In the genomic region with DNA sequence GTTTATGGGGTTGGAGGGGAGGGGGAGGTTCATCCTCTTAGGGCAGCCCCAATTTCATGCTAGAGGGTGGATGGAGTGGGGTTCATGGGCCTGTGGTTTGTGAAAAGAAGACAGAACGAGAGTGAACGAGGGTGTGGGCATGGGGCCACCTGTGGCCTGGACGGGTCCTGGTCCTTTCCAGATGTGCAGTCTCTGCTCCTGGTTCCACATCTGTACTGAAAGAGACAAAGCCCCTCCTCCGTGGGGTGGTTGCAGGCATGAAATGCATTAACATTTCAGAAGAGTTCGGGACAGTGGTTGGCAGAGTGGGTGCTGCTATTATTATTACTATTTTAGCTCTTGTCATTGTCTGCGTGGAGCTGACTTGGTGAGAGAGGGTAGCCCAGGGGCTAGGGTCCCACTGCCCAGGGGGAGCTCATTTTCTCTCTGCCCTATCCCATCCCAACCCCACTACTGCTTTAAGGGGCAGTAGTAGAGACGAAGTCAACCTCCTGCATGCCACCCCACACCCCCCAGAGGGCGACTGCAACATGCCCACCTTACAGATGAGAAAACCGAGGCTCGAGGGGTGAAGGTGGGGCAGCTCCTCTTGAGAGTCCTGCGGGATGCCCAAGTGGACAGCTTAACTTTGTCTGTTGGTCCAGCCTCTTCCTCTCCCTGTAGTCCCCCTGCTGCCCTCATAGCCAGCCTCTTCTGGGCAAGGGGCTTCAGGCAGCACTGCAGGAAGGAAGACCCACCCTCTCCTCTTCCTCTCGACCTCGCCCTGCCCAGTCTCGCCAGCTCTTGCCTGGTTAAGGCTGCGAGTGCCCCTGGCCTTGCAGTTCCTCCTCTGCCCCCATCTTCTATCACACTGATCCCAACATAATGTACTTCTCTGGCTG, we compare ENCODE assay signal across 26 cellular contexts. TPM values are rescaled to one million over a fixed set of nuclear protein-coding genes. Genes with fewer than 3 reads are reported as not detected.
DNase-seq lines count a peak whose midpoint lies in the region; ATAC-seq lines count a peak whose summit lies in the region.
"Had no signal": no experiment of that assay in that cellular context is flagged by ENCODE, and none has a peak within 500 bp of the region (broad histone marks: within the 10 kb centered on the region; RNA-seq: fewer than 3 reads in every experiment).

No MANE protein-coding gene starts in this region.

- peaks cover 0 to 39% (median 0%) of the 10 kb centered on the region in 3 experiments for H3K27me3 ChIP-seq in neuronal stem cell (ENCODE audit: control insufficient read depth in 3 of 3, insufficient read depth in 3 of 3, low read depth in 1 of 3, low read length in 3 of 3)
- H3K27me3 ChIP-seq: BLaER1 treated with 17β-estradiol and CSF1 and Interleukin-3, amounts not matched to agents 10 nM and 100 nM had no signal

- no peaks in the 10 kb centered on the region for H3K9me3 Mint-ChIP-seq in activated naive CD4-positive, alpha-beta T cell treated with anti-CD3 and anti-CD28 coated beads, Interleukin-2, amount 50 U/mL, for 72 hours
- no peaks in the 10 kb centered on the region for H3K9me3 Mint-ChIP-seq in activated naive CD4-positive, alpha-beta T cell treated with anti-CD3 and anti-CD28 coated beads for 36 hours
- no peaks in the 10 kb centered on the region for H3K9me3 Mint-ChIP-seq in activated T-helper 17 cell treated with anti-CD3 and anti-CD28 coated beads, Interleukin-2, amount 50 U/mL, for 72 hours
- H3K9me3 Mint-ChIP-seq: CD4-positive, alpha-beta memory T cell; IgD-negative memory B cell had no signal

- CTCF ChIA-PET in activated naive CD4-positive, alpha-beta T cell treated with anti-CD3 and anti-CD28 coated beads for 36 hours (lab: Charles Lee), result no interaction called here

- peak overlapping the region; percentile 60 for H3K23ac ChIP-seq in neuronal stem cell (ENCODE audit: low read depth, low read length, poor library complexity)

- no peak overlapping the region for H3K9ac ChIP-seq in neuronal stem cell (ENCODE audit: low read depth, low read length, poor library complexity)
- H3K9ac ChIP-seq: BLaER1 treated with 17β-estradiol and CSF1 and Interleukin-3, amounts not matched to agents 10 nM and 100 nM had no signal

- no peak for ATAC-seq in activated naive CD4-positive, alpha-beta T cell treated with anti-CD3 and anti-CD28 coated beads, Interleukin-2, amount 50 U/mL, for 72 hours
- ATAC-seq in activated T-helper 17 cell treated with anti-CD3 and anti-CD28 coated beads, Interleukin-2, amount 50 U/mL, for 72 hours (replicated peaks), result no peak
- ATAC-seq in GM19463 (IDR thresholded peaks at IDR 0.05; ENCODE audit: unreplicated experiment), result no peak
- ATAC-seq: A549 had no signal

- H2AFZ ChIP-seq in neuronal stem cell (ENCODE audit: low read length), result no peak overlapping the region

- no peak overlapping the region for H3K4ac ChIP-seq in neuronal stem cell (ENCODE audit: low read length)

- peak overlapping the region; percentile 87 for H2AK5ac ChIP-seq in neuronal stem cell (ENCODE audit: low read depth, low read length)

- no peak overlapping the region for H3K4me3 ChIP-seq in neuronal stem cell (ENCODE audit: low read length in 2 of 2)
- H3K4me3 ChIP-seq: A549; BLaER1 treated with 17β-estradiol and CSF1 and Interleukin-3, amounts not matched to agents 10 nM and 100 nM had no signal

- H3K27me3 Mint-ChIP-seq in activated naive CD4-positive, alpha-beta T cell treated with anti-CD3 and anti-CD28 coated beads for 36 hours (ENCODE audit: low read depth), result no peaks in the 10 kb centered on the region
- H3K27me3 Mint-ChIP-seq in activated T-helper 17 cell treated with anti-CD3 and anti-CD28 coated beads, Interleukin-2, amount 50 U/mL, for 72 hours, result no peaks in the 10 kb centered on the region
- H3K27me3 Mint-ChIP-seq: CD4-positive, alpha-beta memory T cell had no signal

- peak overlapping the region; percentile 5 for H2BK12ac ChIP-seq in neuronal stem cell (ENCODE audit: low read length)

- intact Hi-C loops in activated naive CD4-positive, alpha-beta T cell treated with anti-CD3 and anti-CD28 coated beads for 36 hours (cut with micrococcal nuclease), result no loop called here

- peaks cover 0 to 2% of the 10 kb centered on the region in 2 donors for H3K4me1 ChIP-seq in neuronal stem cell (ENCODE audit: control insufficient read depth in 2 of 2, insufficient read depth in 1 of 2, low read depth in 1 of 2, low read length in 2 of 2)
- H3K4me1 ChIP-seq: A549 had no signal

- H2BK15ac ChIP-seq in neuronal stem cell (ENCODE audit: low read length), result no peak overlapping the region

- peaks cover 6% of the 10 kb centered on the region for H3K4me1 Mint-ChIP-seq in activated naive CD4-positive, alpha-beta T cell treated with anti-CD3 and anti-CD28 coated beads for 36 hours (ENCODE audit: low read depth)
- no peaks in the 10 kb centered on the region for H3K4me1 Mint-ChIP-seq in activated T-helper 17 cell treated with anti-CD3 and anti-CD28 coated beads, Interleukin-2, amount 50 U/mL, for 72 hours

- H3K18ac ChIP-seq in neuronal stem cell (ENCODE audit: low read length), result peak overlapping the region; percentile 72

- no peak overlapping the region for H3K4me2 ChIP-seq in neuronal stem cell (ENCODE audit: insufficient read depth, low read length, poor library complexity, severe bottlenecking)
- H3K4me2 ChIP-seq: A549 had no signal

- H3K27ac Mint-ChIP-seq in activated naive CD4-positive, alpha-beta T cell treated with anti-CD3 and anti-CD28 coated beads, Interleukin-2, amount 50 U/mL, for 72 hours, result peak overlapping the region; percentile 75 to 88
- H3K27ac Mint-ChIP-seq in activated naive CD4-positive, alpha-beta T cell treated with anti-CD3 and anti-CD28 coated beads for 36 hours, result no peak overlapping the region
- H3K27ac Mint-ChIP-seq in activated T-helper 17 cell treated with anti-CD3 and anti-CD28 coated beads, Interleukin-2, amount 50 U/mL, for 72 hours, result peak overlapping the region; percentile 56
- H3K27ac Mint-ChIP-seq: IgD-negative memory B cell had no signal

- H3K27ac ChIP-seq in neuronal stem cell (replicated peaks; ENCODE audit: low read length), result no peak overlapping the region
- H3K27ac ChIP-seq: A549; BLaER1 treated with 17β-estradiol and CSF1 and Interleukin-3, amounts not matched to agents 10 nM and 100 nM had no signal

- H4K8ac ChIP-seq in neuronal stem cell (ENCODE audit: low read depth, low read length), result no peak overlapping the region

- H2BK120ac ChIP-seq in neuronal stem cell (ENCODE audit: low read depth, low read length), result no peak overlapping the region

- H4K91ac ChIP-seq in neuronal stem cell (ENCODE audit: low read depth, low read length, poor library complexity), result no peak overlapping the region

- H3K36me3 ChIP-seq in neuronal stem cell (replicated peaks in 1 of 2; ENCODE audit: control insufficient read depth in 2 of 2, insufficient read depth in 2 of 2, low read length in 2 of 2), result no peaks in the 10 kb centered on the region
- H3K36me3 ChIP-seq: BLaER1 treated with 17β-estradiol and CSF1 and Interleukin-3, amounts not matched to agents 10 nM and 100 nM had no signal

- no CpG with 5 or more reads among the region's 15 CpGs for WGBS in neuronal stem cell (ENCODE audit: extremely low coverage in 2 of 2, insufficient read length in 2 of 2, insufficient replicate concordance in 1 of 2), 2 donors

- H3K9me3 ChIP-seq in neuronal stem cell (replicated peaks in 1 of 2; ENCODE audit: control insufficient read depth in 2 of 2, insufficient read depth in 1 of 2, low read depth in 1 of 2, low read length in 2 of 2), result no peaks in the 10 kb centered on the region
- H3K9me3 ChIP-seq: A549; BLaER1 treated with 17β-estradiol and CSF1 and Interleukin-3, amounts not matched to agents 10 nM and 100 nM had no signal

- no peak overlapping the region for H3K4me3 Mint-ChIP-seq in activated naive CD4-positive, alpha-beta T cell treated with anti-CD3 and anti-CD28 coated beads for 36 hours
- no peak overlapping the region for H3K4me3 Mint-ChIP-seq in activated T-helper 17 cell treated with anti-CD3 and anti-CD28 coated beads, Interleukin-2, amount 50 U/mL, for 72 hours
- H3K4me3 Mint-ChIP-seq: CD4-positive, alpha-beta memory T cell; IgD-negative memory B cell had no signal

- no peak overlapping the region for H2BK5ac ChIP-seq in neuronal stem cell (ENCODE audit: low read length)

- DNase-seq in activated naive CD4-positive, alpha-beta T cell treated with anti-CD3 and anti-CD28 coated beads, Interleukin-2, amount 50 U/mL, for 72 hours (ENCODE audit: low spot score in 2 of 2), result no peak
- no peak for DNase-seq in activated naive CD4-positive, alpha-beta T cell treated with anti-CD3 and anti-CD28 coated beads for 36 hours
- DNase-seq in neuronal stem cell (ENCODE audit: low spot score) (no peak), iPS-NIHi11 (ENCODE audit: low spot score) (no peak), DMS 273 treated with DMSO at 0.1 percent for 48 hours (lab: John Stamatoyannopoulos, UW) (no peak)
- DNase-seq: AML-193; CD4-positive, alpha-beta memory T cell; COR-L47; GOT3; HCEC 1CT; NCI-H1048; NCI-H1417; NCI-H187; NCI-H2081 treated with DMSO at 0.1 percent for 48 hours; NCI-H2171; NCI-H226; NCI-H510A; NCI-H69; RPMI8226; SHP77 had no signal

- H3K36me3 Mint-ChIP-seq in activated naive CD4-positive, alpha-beta T cell treated with anti-CD3 and anti-CD28 coated beads, Interleukin-2, amount 50 U/mL, for 72 hours, result no peaks in the 10 kb centered on the region
- no peaks in the 10 kb centered on the region for H3K36me3 Mint-ChIP-seq in activated naive CD4-positive, alpha-beta T cell treated with anti-CD3 and anti-CD28 coated beads for 36 hours (ENCODE audit: low read depth)
- no peaks in the 10 kb centered on the region for H3K36me3 Mint-ChIP-seq in activated T-helper 17 cell treated with anti-CD3 and anti-CD28 coated beads, Interleukin-2, amount 50 U/mL, for 72 hours (ENCODE audit: low read depth)
- H3K36me3 Mint-ChIP-seq: CD4-positive, alpha-beta memory T cell; IgD-negative memory B cell had no signal

- peaks cover 2% of the 10 kb centered on the region for H3K79me1 ChIP-seq in neuronal stem cell (ENCODE audit: low read depth, low read length)

- H3K14ac ChIP-seq in neuronal stem cell (ENCODE audit: low read length), result peak overlapping the region; percentile 77

RNA-seq across cellular contexts. Expression of gene BPIFB2, which starts 8.4 kb away (rescaled TPM):
- total RNA-seq in activated naive CD4-positive, alpha-beta T cell treated with anti-CD3 and anti-CD28 coated beads, Interleukin-2, amount 50 U/mL, for 72 hours, result not detected
- not detected for total RNA-seq in activated naive CD4-positive, alpha-beta T cell treated with anti-CD3 and anti-CD28 coated beads for 36 hours
- total RNA-seq in activated T-helper 17 cell treated with anti-CD3 and anti-CD28 coated beads, Interleukin-2, amount 50 U/mL, for 72 hours, result not detected
- not detected for polyA plus RNA-seq in neuronal stem cell (2013, experiment 1 of 2)
- polyA plus RNA-seq in neuronal stem cell (2013, experiment 2 of 2), result 0.03 TPM
- total RNA-seq: CD4-positive, alpha-beta memory T cell; SK-MEL-5 had no signal
- polyA plus RNA-seq: A549; CD4-positive, alpha-beta memory T cell; IgD-negative memory B cell had no signal

RNA-seq across cellular contexts. Expression of gene SUN5, which starts 11.7 kb away (rescaled TPM):
- total RNA-seq in activated naive CD4-positive, alpha-beta T cell treated with anti-CD3 and anti-CD28 coated beads, Interleukin-2, amount 50 U/mL, for 72 hours, result not detected
- not detected for total RNA-seq in activated naive CD4-positive, alpha-beta T cell treated with anti-CD3 and anti-CD28 coated beads for 36 hours
- not detected for total RNA-seq in activated T-helper 17 cell treated with anti-CD3 and anti-CD28 coated beads, Interleukin-2, amount 50 U/mL, for 72 hours
- polyA plus RNA-seq in neuronal stem cell (2013, experiment 1 of 2), result not detected
- polyA plus RNA-seq in neuronal stem cell (2013, experiment 2 of 2), result not detected
- total RNA-seq: CD4-positive, alpha-beta memory T cell; SK-MEL-5 had no signal
- polyA plus RNA-seq: A549; CD4-positive, alpha-beta memory T cell; IgD-negative memory B cell had no signal

RNA-seq across cellular contexts. Expression of gene BPIFB6, which starts 15.5 kb away (rescaled TPM):
- total RNA-seq in activated naive CD4-positive, alpha-beta T cell treated with anti-CD3 and anti-CD28 coated beads, Interleukin-2, amount 50 U/mL, for 72 hours, result not detected
- not detected for total RNA-seq in activated naive CD4-positive, alpha-beta T cell treated with anti-CD3 and anti-CD28 coated beads for 36 hours
- total RNA-seq in activated T-helper 17 cell treated with anti-CD3 and anti-CD28 coated beads, Interleukin-2, amount 50 U/mL, for 72 hours, result not detected
- polyA plus RNA-seq in neuronal stem cell (2013, experiment 1 of 2), result not detected
- polyA plus RNA-seq in neuronal stem cell (2013, experiment 2 of 2), result not detected
- total RNA-seq: CD4-positive, alpha-beta memory T cell; SK-MEL-5 had no signal
- polyA plus RNA-seq: A549; CD4-positive, alpha-beta memory T cell; IgD-negative memory B cell had no signal

RNA-seq across cellular contexts. Expression of gene BPIFB3, which starts 37.8 kb away (rescaled TPM):
- not detected for total RNA-seq in activated naive CD4-positive, alpha-beta T cell treated with anti-CD3 and anti-CD28 coated beads, Interleukin-2, amount 50 U/mL, for 72 hours
- total RNA-seq in activated naive CD4-positive, alpha-beta T cell treated with anti-CD3 and anti-CD28 coated beads for 36 hours, result not detected
- total RNA-seq in activated T-helper 17 cell treated with anti-CD3 and anti-CD28 coated beads, Interleukin-2, amount 50 U/mL, for 72 hours, result not detected
- not detected for polyA plus RNA-seq in neuronal stem cell (2013, experiment 1 of 2)
- not detected for polyA plus RNA-seq in neuronal stem cell (2013, experiment 2 of 2)
- total RNA-seq: CD4-positive, alpha-beta memory T cell; SK-MEL-5 had no signal
- polyA plus RNA-seq: A549; CD4-positive, alpha-beta memory T cell; IgD-negative memory B cell had no signal
